ENCODE assay signal across 11 cellular contexts in genomic region chr18:3710712-3711269, GRCh38.
DNase-seq lines count a peak whose midpoint lies in the region; ATAC-seq, FAIRE-seq and TF ChIP-seq lines count a peak whose summit lies in the region.
"Had no signal": no experiment of that assay in that cellular context is flagged by ENCODE, and none has a peak within 500 bp of the region (broad histone marks: within the 10 kb centered on the region; RNA-seq: fewer than 3 reads in every experiment).

No MANE protein-coding gene starts in this region.

- in situ Hi-C loops in K562 (cut with MboI) = no loop called here

- H3K4me1 ChIP-seq in K562 (replicated peaks in 1 of 2; ENCODE audit: control insufficient read depth in 2 of 2, insufficient read depth in 2 of 2, low read length in 2 of 2) (peaks cover 20 to 37% of the 10 kb centered on the region in 2 experiments; a peak in 4 of 5 replicates), liver (ENCODE audit: control insufficient read depth in 4 of 4, insufficient read depth in 4 of 4, low read length in 3 of 4) (peaks cover 0 to 5% (median 3%) of the 10 kb centered on the region in 4 donors), endodermal cell (ENCODE audit: control insufficient read depth, insufficient read depth, low read length) (no peaks in the 10 kb centered on the region)
- H3K4me1 ChIP-seq: parathyroid adenoma had no signal

- DNase-seq in Right ventricle myocardium inferior (ENCODE audit: missing footprints) (peak; percentile 76), cardiac septum (ENCODE audit: low spot score) (no peak), K562 (ENCODE audit: extremely low read depth in 1 of 4, low spot score in 3 of 4) (peak in 1 of 4 experiments; percentile 31), endodermal cell (no peak), GM19240 (ENCODE audit: insufficient read length, low spot score) (no peak)
- DNase-seq in activated CD8-positive, alpha-beta memory T cell treated with anti-CD3 and anti-CD28 coated beads for 24 hours = no peak
- DNase-seq: activated B cell treated with CpG ODN at 0.5 μM for 24 hours; effector CD8-positive, alpha-beta T cell had no signal

- H3K4me3 ChIP-seq in K562 (no peak overlapping the region), liver (ENCODE audit: low read depth in 1 of 3, low read length in 3 of 3) (no peak overlapping the region), endodermal cell (ENCODE audit: low read length) (no peak overlapping the region)

- H3K36me3 ChIP-seq in K562 (ENCODE audit: control insufficient read depth, insufficient read depth, low read length) = no peaks in the 10 kb centered on the region
- H3K36me3 ChIP-seq in liver (ENCODE audit: control insufficient read depth in 4 of 4, insufficient read depth in 3 of 4, low read depth in 1 of 4, low read length in 3 of 4) = no peaks in the 10 kb centered on the region
- no peaks in the 10 kb centered on the region for H3K36me3 ChIP-seq in endodermal cell (ENCODE audit: control insufficient read depth, insufficient read depth, low read length)

- H3K4me2 ChIP-seq in K562 (ENCODE audit: insufficient read depth, low read length) = no peak overlapping the region

- H3K27ac Mint-ChIP-seq in endodermal cell = no peak overlapping the region
- H3K27ac Mint-ChIP-seq: activated B cell treated with CpG ODN at 0.5 μM for 24 hours had no signal

- H3K4me1 Mint-ChIP-seq in endodermal cell = peaks cover 7% of the 10 kb centered on the region
- H3K4me1 Mint-ChIP-seq: activated B cell treated with CpG ODN at 0.5 μM for 24 hours had no signal

- intact Hi-C loops in Right ventricle myocardium inferior (cut with DNase I) = no loop called here
- intact Hi-C loops in cardiac septum (cut with DNase I) = no loop called here
- intact Hi-C loops in K562 (cut with micrococcal nuclease) = loop anchor here (2.0 kb wide), 1 partner anchor 60 kb away; no protein-coding TSS in a partner anchor

- H3K79me2 ChIP-seq in K562 (ENCODE audit: control insufficient read depth, insufficient read depth, low read length) = no peaks in the 10 kb centered on the region
- H3K79me2 ChIP-seq: parathyroid adenoma had no signal

- FAIRE-seq in K562 (lab: Jason Lieb, UNC) = no peak

- TF ChIP-seq RAD21 in K562 (CRISPR knock-in tag; conservative IDR thresholded peaks at IDR 0.05 in 1 of 2, IDR thresholded peaks at IDR 0.05 in 1 of 2) (no peak), liver (IDR thresholded peaks at IDR 0.05) (no peak)

- H3K27me3 ChIP-seq in K562 (ENCODE audit: control insufficient read depth in 2 of 2, insufficient read depth in 2 of 2, low read length in 2 of 2) (peaks cover 7 to 15% of the 10 kb centered on the region in 2 experiments), liver (ENCODE audit: control insufficient read depth in 4 of 4, insufficient read depth in 4 of 4, low read length in 3 of 4) (no peaks in the 10 kb centered on the region), endodermal cell (ENCODE audit: control insufficient read depth, insufficient read depth, low read length, poor library complexity, severe bottlenecking) (no peaks in the 10 kb centered on the region)

- ATAC-seq in Right ventricle myocardium inferior (peak; percentile 46), K562 (peak; percentile 9; the same call in 1 of the 3 replicates), HG02642 (IDR thresholded peaks at IDR 0.05; ENCODE audit: poor library complexity, unreplicated experiment) (no peak)

- no peak for TF ChIP-seq EP300 in K562 (IDR thresholded peaks at IDR 0.05; ENCODE audit: low read length)

- CTCF ChIA-PET in K562 (lab: Yijun Ruan, JAX; ENCODE audit: low intra/inter-chr PET ratio) = no interaction called here

- no TSS peak for BruUV-seq in K562 (replicated peaks; lab: Mats Ljungman, UMichigan)

- POLR2A ChIA-PET in K562 (lab: Yijun Ruan, JAX) = interaction anchor here (0.8 to 1.3 kb wide), 5 partner anchors 9 to 105 kb away, joined by 3 to 4 read pairs (median 3); no protein-coding TSS in a partner anchor

- TF ChIP-seq CTCF in K562 (IDR thresholded peaks at IDR 0.05 in 2 of 3, conservative IDR thresholded peaks at IDR 0.05 in 1 of 3; ENCODE audit: insufficient read depth in 2 of 3, low read depth in 1 of 3, low read length in 3 of 3) (no peak), liver (IDR thresholded peaks at IDR 0.05; ENCODE audit: low read depth, low read length, missing input control) (no peak), endodermal cell (conservative IDR thresholded peaks at IDR 0.05) (no peak)

- H3K36me3 Mint-ChIP-seq in endodermal cell (ENCODE audit: low read depth) = no peaks in the 10 kb centered on the region

- no peaks in the 10 kb centered on the region for H3K27me3 Mint-ChIP-seq in endodermal cell (ENCODE audit: insufficient read depth)

- no peaks in the 10 kb centered on the region for H3K9me3 Mint-ChIP-seq in endodermal cell
- H3K9me3 Mint-ChIP-seq: activated B cell treated with CpG ODN at 0.5 μM for 24 hours had no signal

- no peak overlapping the region for H3K4me3 Mint-ChIP-seq in endodermal cell
- H3K4me3 Mint-ChIP-seq: activated B cell treated with CpG ODN at 0.5 μM for 24 hours had no signal

- H3K27ac ChIP-seq in K562 (ENCODE audit: extremely low read depth, low read depth, low read length) (no peak overlapping the region), liver (ENCODE audit: low read depth in 1 of 2, low read length in 2 of 2) (peak overlapping the region in 1 of 2 donors; percentile 24), endodermal cell (ENCODE audit: low read depth, low read length) (no peak overlapping the region)
- H3K27ac ChIP-seq: parathyroid adenoma had no signal

- H3K9me1 ChIP-seq in K562 (ENCODE audit: control insufficient read depth, insufficient read depth, low read length) = no peaks in the 10 kb centered on the region

- H3K9ac ChIP-seq in K562 (ENCODE audit: insufficient read depth in 1 of 2, low read depth in 2 of 2, low read length in 2 of 2) (0 out of 4 replicates have a peak overlapping the region, but pooled peaks of 1 of the 2 experiments have one; percentile 7), liver (ENCODE audit: low read depth in 1 of 2, low read length in 2 of 2) (no peak overlapping the region), endodermal cell (ENCODE audit: extremely low read depth, low read length, poor library complexity, severe bottlenecking) (no peak overlapping the region)
- H3K9ac ChIP-seq: parathyroid adenoma had no signal

- 0 out of 2 replicates have a peak overlapping the region, but pooled peaks have one; percentile 1 for H2AFZ ChIP-seq in K562 (ENCODE audit: low read depth, low read length)
- H2AFZ ChIP-seq: parathyroid adenoma had no signal

- H3K9me3 ChIP-seq in K562 (replicated peaks; ENCODE audit: control insufficient read depth, insufficient read depth, low read depth, low read length) (no peaks in the 10 kb centered on the region), liver (ENCODE audit: control insufficient read depth in 4 of 4, low read length in 3 of 4) (no peaks in the 10 kb centered on the region), endodermal cell (ENCODE audit: control insufficient read depth, low read length) (no peaks in the 10 kb centered on the region)

- no peak for TF ChIP-seq POLR2A in K562 (conservative IDR thresholded peaks at IDR 0.05)

- WGBS in K562 (ENCODE audit: insufficient coverage, low coverage, missing lambda C conversion rate) = 10% methylated on average over 8 of the region's 8 CpGs
- 12% methylated on average over 8 of the region's 8 CpGs for WGBS in liver
- 87 to 93% methylated on average over 5 to 8 of the region's 8 CpGs for WGBS in endodermal cell (ENCODE audit: insufficient coverage in 1 of 2, insufficient read length in 1 of 2), 2 experiments

- H4K20me1 ChIP-seq in K562 (replicated peaks; ENCODE audit: control insufficient read depth, insufficient read depth, low read length) = no peaks in the 10 kb centered on the region

TF ChIP-seq in K562, 482 proteins besides CTCF, POLR2A, EP300 and RAD21:
- TF ChIP-seq NFIC (IDR thresholded peaks at IDR 0.05) = peak; percentile 70
- TF ChIP-seq BHLHE40 (IDR thresholded peaks at IDR 0.05; ENCODE audit: low read length) = peak; percentile 36; the same call in 1 of the 2 replicates
- TF ChIP-seq ZNF224 (CRISPR knock-in tag; IDR thresholded peaks at IDR 0.05) = no peak
- TF ChIP-seq NR2C1 (IDR thresholded peaks at IDR 0.05) = no peak
- peak; percentile 33; the same call in 1 of the 2 replicates for TF ChIP-seq NR2C1 (tag; IDR thresholded peaks at IDR 0.05)

TF ChIP-seq in liver, 16 proteins besides CTCF, POLR2A, EP300 and RAD21 (continues in another document):
- TF ChIP-seq REST (IDR thresholded peaks at IDR 0.05) (peak; percentile 22), EGR1 (IDR thresholded peaks at IDR 0.05; ENCODE audit: low read depth in 2 of 2) (no peak), HNF4G (IDR thresholded peaks at IDR 0.05) (peak; percentile 19), SP1 (IDR thresholded peaks at IDR 0.05) (peak; percentile 54), ATF3 (IDR thresholded peaks at IDR 0.05) (no peak), JUND (IDR thresholded peaks at IDR 0.05) (peak in 1 of 2 donors; percentile 58), NR2F2 (IDR thresholded peaks at IDR 0.05) (peak; percentile 94), RXRA (IDR thresholded peaks at IDR 0.05) (peak; percentile 37 to 59)
